Comparison of ENCODE assay signal across 8 cellular contexts in genomic region chr14:100586520-100587247, GRCh38. TPM values are rescaled to one million over a fixed set of nuclear protein-coding genes. Genes with fewer than 3 reads are reported as not detected.
DNase-seq lines count a peak whose midpoint lies in the region; ATAC-seq and TF ChIP-seq lines count a peak whose summit lies in the region.

No MANE protein-coding gene starts in this region.

- in situ Hi-C loops in gastrocnemius medialis (cut with MboI; ENCODE audit: low sequenced_read_pairs in 4 of 4): no loop called here

- H3K27ac ChIP-seq in DND-41 (ENCODE audit: low read length): no peak overlapping the region
- no peak overlapping the region for H3K27ac ChIP-seq in left ventricle myocardium inferior (replicated peaks)
- H3K27ac ChIP-seq in gastrocnemius medialis: no peak overlapping the region

- H3K36me3 ChIP-seq in DND-41 (ENCODE audit: insufficient read depth, low read length): no peaks in the 10 kb centered on the region
- H3K36me3 ChIP-seq in left ventricle myocardium inferior: no peaks in the 10 kb centered on the region
- H3K36me3 ChIP-seq in gastrocnemius medialis: no peaks in the 10 kb centered on the region

- peaks cover 64% of the 10 kb centered on the region for H3K27me3 Mint-ChIP-seq in activated naive CD4-positive, alpha-beta T cell treated with anti-CD3 and anti-CD28 coated beads, Interleukin-2, amount 10 ng/mL, durations not matched to agents 7 days and 5 days

- DNase-seq in DND-41: peak; percentile 35
- peak; percentile 80 for DNase-seq in NCI-H2171 (lab: John Stamatoyannopoulos, UW)
- DNase-seq in activated naive CD4-positive, alpha-beta T cell treated with anti-CD3 and anti-CD28 coated beads, Interleukin-2, amount 10 ng/mL, durations not matched to agents 7 days and 5 days: peak; percentile 52
- peak; percentile 14 for DNase-seq in left ventricle myocardium inferior
- DNase-seq in gastrocnemius medialis: no peak
- DNase-seq in germinal center (ENCODE audit: low spot score): no peak
- no peak for DNase-seq in AG20443 (ENCODE audit: low spot score)

- peak overlapping the region; percentile 46 for H3K4me2 ChIP-seq in DND-41 (ENCODE audit: insufficient read depth, low read length)

- peak overlapping the region in 1 of 2 experiments; percentile 44; a peak in 2 of 4 replicates for H3K4me3 ChIP-seq in DND-41 (ENCODE audit: low read depth in 1 of 2, low read length in 2 of 2)
- H3K4me3 ChIP-seq in left ventricle myocardium inferior: peak overlapping the region; percentile 67
- peak overlapping the region; percentile 23 to 48 (median 42) for H3K4me3 ChIP-seq in gastrocnemius medialis

- peaks cover 34% of the 10 kb centered on the region for H3K4me1 ChIP-seq in DND-41 (ENCODE audit: insufficient read depth, low read length)
- H3K4me1 ChIP-seq in left ventricle myocardium inferior: peaks cover 19% of the 10 kb centered on the region
- H3K4me1 ChIP-seq in gastrocnemius medialis: no peaks in the 10 kb centered on the region

- no peaks in the 10 kb centered on the region for H3K9me3 Mint-ChIP-seq in activated naive CD4-positive, alpha-beta T cell treated with anti-CD3 and anti-CD28 coated beads, Interleukin-2, amount 10 ng/mL, durations not matched to agents 7 days and 5 days

- peak overlapping the region; percentile 55 for H3K4me3 Mint-ChIP-seq in activated naive CD4-positive, alpha-beta T cell treated with anti-CD3 and anti-CD28 coated beads, Interleukin-2, amount 10 ng/mL, durations not matched to agents 7 days and 5 days

- CTCF ChIA-PET in activated naive CD4-positive, alpha-beta T cell treated with anti-CD3 and anti-CD28 coated beads, Interleukin-2, amount 10 ng/mL, durations not matched to agents 7 days and 5 days (lab: Charles Lee): no interaction called here

- no peaks in the 10 kb centered on the region for H4K20me1 ChIP-seq in DND-41 (ENCODE audit: insufficient read depth, low read length)

- TF ChIP-seq POLR2A in gastrocnemius medialis (IDR thresholded peaks at IDR 0.05): no peak

- peaks cover 8% of the 10 kb centered on the region for H3K4me1 Mint-ChIP-seq in activated naive CD4-positive, alpha-beta T cell treated with anti-CD3 and anti-CD28 coated beads, Interleukin-2, amount 10 ng/mL, durations not matched to agents 7 days and 5 days

- TF ChIP-seq CTCF in DND-41 (IDR thresholded peaks at IDR 0.05; ENCODE audit: borderline replicate concordance, extremely low read depth, low read length, poor library complexity, severe bottlenecking) (no peak), left ventricle myocardium inferior (IDR thresholded peaks at IDR 0.05; ENCODE audit: borderline replicate concordance) (no peak), gastrocnemius medialis (IDR thresholded peaks at IDR 0.05 in 4 of 5, conservative IDR thresholded peaks at IDR 0.05 in 1 of 5) (no peak)

- H3K27me3 ChIP-seq in DND-41 (ENCODE audit: insufficient read depth, low read length, poor library complexity) (no peaks in the 10 kb centered on the region), left ventricle myocardium inferior (ENCODE audit: low read depth) (peaks cover 74% of the 10 kb centered on the region), gastrocnemius medialis (peaks cover 12 to 31% (median 30%) of the 10 kb centered on the region in 3 donors)

- no peak overlapping the region for H2AFZ ChIP-seq in DND-41 (ENCODE audit: low read depth, low read length)

- intact Hi-C loops in left ventricle myocardium inferior (cut with micrococcal nuclease): no loop called here
- intact Hi-C loops in gastrocnemius medialis (cut with DNase I; ENCODE audit: low total_unique reads): no loop called here

- ATAC-seq in DND-41 (ENCODE audit: insufficient read depth, low read depth) (peak; percentile 48), gastrocnemius medialis (no peak), HG03045 (IDR thresholded peaks at IDR 0.05; ENCODE audit: unreplicated experiment) (no peak)

- H3K9ac ChIP-seq in DND-41 (ENCODE audit: low read depth, low read length): peak overlapping the region; percentile 40

- H3K9me3 ChIP-seq in DND-41 (ENCODE audit: insufficient read depth, low read length, severe bottlenecking): no peaks in the 10 kb centered on the region
- H3K9me3 ChIP-seq in left ventricle myocardium inferior (replicated peaks): no peaks in the 10 kb centered on the region
- H3K9me3 ChIP-seq in gastrocnemius medialis: no peaks in the 10 kb centered on the region

- H3K79me2 ChIP-seq in DND-41 (ENCODE audit: insufficient read depth, low read length): no peaks in the 10 kb centered on the region

- no peak overlapping the region for H3K27ac Mint-ChIP-seq in activated naive CD4-positive, alpha-beta T cell treated with anti-CD3 and anti-CD28 coated beads, Interleukin-2, amount 10 ng/mL, durations not matched to agents 7 days and 5 days

- no peaks in the 10 kb centered on the region for H3K36me3 Mint-ChIP-seq in activated naive CD4-positive, alpha-beta T cell treated with anti-CD3 and anti-CD28 coated beads, Interleukin-2, amount 10 ng/mL, durations not matched to agents 7 days and 5 days

RNA-seq across cellular contexts. Expression of gene BEGAIN, which starts 0.5 kb away (rescaled TPM):
- 1.9 TPM for total RNA-seq in left ventricle myocardium inferior
- under 1 TPM in 3 of 4 donors, not detected in 1; 0.25 to 0.49 (median 0.26) TPM for total RNA-seq in gastrocnemius medialis

Comparison
In these comparisons a context has a peak if more than half of its experiments do, and no peak if none do; other contexts are left out.
1. DNase-seq: peak in DND-41 (single experiment), NCI-H2171 (single experiment), activated naive CD4-positive, alpha-beta T cell treated with anti-CD3 and anti-CD28 coated beads, Interleukin-2, amount 10 ng/mL, durations not matched to agents 7 days and 5 days (single experiment) and left ventricle myocardium inferior (single experiment); none in gastrocnemius medialis (0 of 2), germinal center (single experiment) and AG20443 (single experiment).